Comparison of ENCODE assay signal across 1 cellular context in the genomic region with DNA sequence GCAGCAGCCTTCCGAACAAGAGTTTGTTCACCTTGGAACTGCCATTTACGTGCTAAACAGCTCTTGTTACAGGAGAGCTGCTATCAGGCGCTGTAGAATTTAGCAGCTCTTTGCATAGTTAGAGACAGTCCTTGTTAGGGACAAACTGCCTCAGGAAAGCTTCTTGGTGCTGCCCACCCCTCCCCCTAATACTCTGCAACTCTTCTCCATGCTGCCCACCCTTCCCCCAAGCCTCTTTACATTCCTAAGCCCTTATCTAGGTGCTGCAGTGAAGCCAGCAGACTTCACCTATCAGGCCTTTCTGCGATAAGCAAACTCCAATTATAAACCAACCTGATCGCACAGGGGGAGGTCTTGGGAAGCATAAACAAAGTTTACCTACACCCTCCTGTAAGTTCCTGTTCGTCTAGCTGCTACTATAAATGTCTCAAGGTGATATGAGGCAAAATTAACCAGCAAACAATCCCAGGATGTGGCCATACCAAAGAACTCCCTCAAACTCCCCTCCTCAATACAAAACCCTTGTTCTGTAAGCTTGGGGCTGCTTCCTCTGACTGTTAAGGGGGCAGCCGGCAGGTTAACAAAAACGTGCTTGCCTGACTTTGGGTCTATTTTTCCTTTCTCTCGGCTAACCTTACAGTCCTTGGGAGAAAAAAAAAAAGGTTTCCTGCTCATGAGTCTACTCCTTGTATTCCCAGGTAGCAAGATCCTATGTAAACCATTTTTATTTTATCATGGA.
TF ChIP-seq lines count a peak whose summit lies in the region.

No MANE protein-coding gene starts in this region.

TF ChIP-seq in K562, 482 proteins besides CTCF, POLR2A, EP300 and RAD21 (continued from another document):
- no peak for TF ChIP-seq RERE (CRISPR knock-in tag; IDR thresholded peaks at IDR 0.05; ENCODE audit: borderline replicate concordance)
- TF ChIP-seq FOSL1 (tag; conservative IDR thresholded peaks at IDR 0.05), result no peak
- no peak for TF ChIP-seq ZNF717 (CRISPR knock-in tag; IDR thresholded peaks at IDR 0.05)
- no peak; the same call in 1 of the 2 replicates for TF ChIP-seq ZNF239 (CRISPR knock-in tag; IDR thresholded peaks at IDR 0.05)
- no peak for TF ChIP-seq ZNF347 (CRISPR knock-in tag; IDR thresholded peaks at IDR 0.05; ENCODE audit: low read depth)
- TF ChIP-seq, protein P1, sequence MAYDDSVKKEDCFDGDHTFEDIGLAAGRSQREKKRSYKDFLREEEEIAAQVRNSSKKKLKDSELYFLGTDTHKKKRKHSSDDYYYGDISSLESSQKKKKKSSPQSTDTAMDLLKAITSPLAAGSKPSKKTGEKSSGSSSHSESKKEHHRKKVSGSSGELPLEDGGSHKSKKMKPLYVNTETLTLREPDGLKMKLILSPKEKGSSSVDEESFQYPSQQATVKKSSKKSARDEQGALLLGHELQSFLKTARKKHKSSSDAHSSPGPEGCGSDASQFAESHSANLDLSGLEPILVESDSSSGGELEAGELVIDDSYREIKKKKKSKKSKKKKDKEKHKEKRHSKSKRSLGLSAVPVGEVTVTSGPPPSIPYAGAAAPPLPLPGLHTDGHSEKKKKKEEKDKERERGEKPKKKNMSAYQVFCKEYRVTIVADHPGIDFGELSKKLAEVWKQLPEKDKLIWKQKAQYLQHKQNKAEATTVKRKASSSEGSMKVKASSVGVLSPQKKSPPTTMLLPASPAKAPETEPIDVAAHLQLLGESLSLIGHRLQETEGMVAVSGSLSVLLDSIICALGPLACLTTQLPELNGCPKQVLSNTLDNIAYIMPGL (CRISPR knock-in tag; IDR thresholded peaks at IDR 0.05), result no peak
- peak; percentile 97 for TF ChIP-seq CBFA2T3 (IDR thresholded peaks at IDR 0.05)
- TF ChIP-seq NR2C1 (IDR thresholded peaks at IDR 0.05), result no peak
- no peak for TF ChIP-seq NR2C1 (tag; IDR thresholded peaks at IDR 0.05)
- no peak for TF ChIP-seq CHD7 (IDR thresholded peaks at IDR 0.05; ENCODE audit: low read depth, low read length)
- no peak for TF ChIP-seq SMAD2 (IDR thresholded peaks at IDR 0.05; ENCODE audit: low read depth, low read length)
- TF ChIP-seq HMGN3 (IDR thresholded peaks at IDR 0.05; ENCODE audit: borderline replicate concordance, extremely low read depth, insufficient read length, low read depth, low read length), result peak; percentile 87
- peak; percentile 99 for TF ChIP-seq TEAD4 (IDR thresholded peaks at IDR 0.05; ENCODE audit: low read length)
- no peak for TF ChIP-seq TEAD4 (CRISPR knock-in tag; IDR thresholded peaks at IDR 0.05; ENCODE audit: borderline replicate concordance)
